Comparison of ENCODE assay signal across 22 cellular contexts in the genomic region with DNA sequence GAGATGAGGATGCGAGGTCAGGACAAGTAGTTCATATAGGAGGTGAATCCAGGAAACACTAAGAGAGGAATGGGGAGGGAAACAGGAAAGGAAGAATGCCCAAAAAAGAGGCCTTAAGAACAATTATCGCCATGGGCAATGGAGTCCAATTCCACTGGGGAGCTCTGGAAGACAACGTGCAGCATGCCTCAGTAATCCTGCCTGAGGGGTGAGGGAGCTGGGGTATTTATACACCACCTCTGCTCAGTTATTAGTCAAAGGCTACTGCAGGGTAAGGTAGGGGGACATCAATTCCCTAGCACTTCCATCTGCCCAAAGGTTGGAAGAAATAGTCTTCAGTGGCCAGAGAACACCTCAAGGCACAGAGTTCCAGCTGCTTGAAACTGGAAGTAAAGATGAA.
"Had no signal": no experiment of that assay in that cellular context is flagged by ENCODE, and none has a peak within 500 bp of the region (broad histone marks: within the 10 kb centered on the region; RNA-seq: fewer than 3 reads in every experiment).

No MANE protein-coding gene starts in this region.

- H3K27ac ChIP-seq: neutrophil, pancreas, psoas muscle, right lobe of liver, sigmoid colon, stomach, thoracic aorta, thyroid gland, tibial nerve, upper lobe of left lung, vagina had no signal

- H3K27me3 ChIP-seq: pancreas, right lobe of liver, sigmoid colon, thyroid gland, tibial nerve, upper lobe of left lung, vagina had no signal

- H3K9me3 ChIP-seq: neutrophil, pancreas, psoas muscle, right lobe of liver, sigmoid colon, stomach, thoracic aorta, thyroid gland, tibial nerve, upper lobe of left lung, vagina had no signal

- DNase-seq: nephron progenitor cell; nucleus accumbens; pancreas; psoas muscle; right cardiac atrium; right lobe of liver; sigmoid colon; small intestine; stimulated activated CD4-positive, alpha-beta T cell treated with anti-CD3 and anti-CD28 coated beads, Interleukin-15, amount 100 ng/mL, for 24 hours; stimulated activated CD4-positive, alpha-beta T cell treated with anti-CD3 and anti-CD28 coated beads, Interleukin-2, amount 100 ng/mL, for 24 hours; stimulated activated CD4-positive, alpha-beta T cell treated with anti-CD3 and anti-CD28 coated beads, Interleukin-2, amount 100 ng/mL, for 48 hours; stimulated activated CD4-positive, alpha-beta T cell treated with anti-CD3 and anti-CD28 coated beads, Interleukin-4, amount 100 ng/mL, for 24 hours; stimulated activated naive B cell treated with anti-CD40 and anti-IgM and Interleukin-4, amounts not matched to agents 10 μg/mL and 1 μg/mL and 100 μg/mL, for 72 hours; stimulated activated naive CD4-positive, alpha-beta T cell treated with Interleukin-2 at 50 U/mL for 16 hours; stomach; thyroid gland; trophoblast cell; upper lobe of left lung had no signal

- H3K36me3 ChIP-seq: neutrophil, pancreas, right lobe of liver, sigmoid colon, stomach, thoracic aorta, thyroid gland, tibial nerve, upper lobe of left lung, vagina had no signal

- H3K4me1 ChIP-seq: pancreas, psoas muscle, right lobe of liver, sigmoid colon, thyroid gland, upper lobe of left lung had no signal

- H3K4me3 ChIP-seq: pancreas, psoas muscle, right lobe of liver, sigmoid colon, stomach, thoracic aorta, thyroid gland, tibial nerve, upper lobe of left lung, vagina had no signal
